In genomic region chrX:8730812-8731578, GRCh38 we compare ENCODE assay signal across 10 cellular contexts. TPM values are rescaled to one million over a fixed set of nuclear protein-coding genes. Genes with fewer than 3 reads are reported as not detected.
A peak's percentile ranks its signal among the peaks of the same experiment; 100 is the strongest.
DNase-seq lines count a peak whose midpoint lies in the region; ATAC-seq and TF ChIP-seq lines count a peak whose summit lies in the region.
"Had no signal": no experiment of that assay in that cellular context is flagged by ENCODE, and none has a peak within 500 bp of the region (broad histone marks: within the 10 kb centered on the region; RNA-seq: fewer than 3 reads in every experiment).

No MANE protein-coding gene starts in this region.

- DNase-seq in NCI-H1105 treated with DMSO at 0.1 percent for 48 hours (lab: John Stamatoyannopoulos, UW) = peak; percentile 1
- no peak for DNase-seq in NCI-H1105 (lab: John Stamatoyannopoulos, UW)
- DNase-seq in lung (ENCODE audit: low spot score) = no peak
- DNase-seq in tibial nerve (ENCODE audit: low spot score in 2 of 2) = no peak
- DNase-seq in SK-N-DZ (ENCODE audit: low spot score) = no peak
- no peak for DNase-seq in activated effector memory CD4-positive, alpha-beta T cell treated with Interleukin-2 at 50 U/mL for 16 hours
- no peak for DNase-seq in activated CD4-positive, alpha-beta T cell treated with anti-CD3 and anti-CD28 coated beads for 1 hour
- DNase-seq: cortex of kidney had no signal

- peaks cover 32% of the 10 kb centered on the region for H3K27me3 ChIP-seq in ectodermal cell (ENCODE audit: control insufficient read depth, insufficient read depth, low read length, poor library complexity, severe bottlenecking)
- H3K27me3 ChIP-seq in lung (ENCODE audit: control insufficient read depth, insufficient read depth) = no peaks in the 10 kb centered on the region
- H3K27me3 ChIP-seq in tibial nerve = peaks cover 0 to 32% of the 10 kb centered on the region in 2 donors

- no peak for TF ChIP-seq POLR2A in tibial nerve (IDR thresholded peaks at IDR 0.05)

- no peak for ATAC-seq in lung (ENCODE audit: insufficient read depth, low FRiP score)

- H3K9me3 ChIP-seq in ectodermal cell (ENCODE audit: control insufficient read depth, low read length) = no peaks in the 10 kb centered on the region
- peaks cover 0 to 4% of the 10 kb centered on the region in 2 donors for H3K9me3 ChIP-seq in lung (ENCODE audit: control insufficient read depth in 2 of 2, insufficient read depth in 1 of 2, low read length in 1 of 2)
- H3K9me3 ChIP-seq in tibial nerve = no peaks in the 10 kb centered on the region

- H3K4me3 ChIP-seq in ectodermal cell (ENCODE audit: insufficient read depth, low read depth, low read length) = peak overlapping the region; percentile 52
- H3K4me3 ChIP-seq in lung = peak overlapping the region; percentile 40
- peak overlapping the region; percentile 17 to 65 (median 33) for H3K4me3 ChIP-seq in tibial nerve

- TF ChIP-seq CTCF in lung (IDR thresholded peaks at IDR 0.05; ENCODE audit: control extremely low read depth, extremely low read depth) = no peak
- TF ChIP-seq CTCF in tibial nerve (IDR thresholded peaks at IDR 0.05) = no peak

- no peak for TF ChIP-seq EP300 in tibial nerve (IDR thresholded peaks at IDR 0.05)

- H3K36me3 ChIP-seq in ectodermal cell (ENCODE audit: control insufficient read depth, insufficient read depth, low read length) (no peaks in the 10 kb centered on the region), lung (ENCODE audit: control insufficient read depth in 2 of 2, insufficient read depth in 2 of 2, low read length in 2 of 2) (no peaks in the 10 kb centered on the region), tibial nerve (no peaks in the 10 kb centered on the region)

- H3K4me1 ChIP-seq in ectodermal cell (ENCODE audit: control insufficient read depth, insufficient read depth, low read length) = no peaks in the 10 kb centered on the region
- peaks cover 0 to 3% of the 10 kb centered on the region in 2 donors for H3K4me1 ChIP-seq in lung (ENCODE audit: control insufficient read depth in 2 of 2, insufficient read depth in 2 of 2, low read length in 2 of 2)
- peaks cover 0 to 21% (median 0%) of the 10 kb centered on the region in 4 donors for H3K4me1 ChIP-seq in tibial nerve

- H3K27ac ChIP-seq in ectodermal cell (ENCODE audit: insufficient read depth, low read depth, low read length, poor library complexity, severe bottlenecking) (no peak overlapping the region), lung (ENCODE audit: low read depth in 1 of 2, low read length in 1 of 2) (peak overlapping the region in 1 of 2 donors; percentile 26), tibial nerve (peak overlapping the region in 1 of 4 donors; percentile 62)

- 0% methylated on average over 60 to 70 of the region's 70 CpGs for WGBS in ectodermal cell, 2 experiments
- 2 to 3% methylated on average over 39 to 70 of the region's 70 CpGs for WGBS in lung, 2 donors
- WGBS in tibial nerve, 2 donors = 0% methylated on average over 5 to 45 of the region's 70 CpGs

RNA-seq across cellular contexts. Expression of gene ANOS1, which starts 0.9 kb away (rescaled TPM):
- polyA plus RNA-seq in ectodermal cell (2013, experiment 1 of 4) = 10.1 TPM
- 14.0 TPM for polyA plus RNA-seq in ectodermal cell (2013, experiment 2 of 4)
- polyA plus RNA-seq in ectodermal cell (2013, experiment 3 of 4) = 13.2 TPM
- polyA plus RNA-seq in ectodermal cell (2013, experiment 4 of 4) = 12.4 TPM
- 10 to 100 TPM; 24.3 to 44.2 TPM for total RNA-seq in lung
- polyA plus RNA-seq in lung = 10 to 100 TPM in 1 of 2 donors, 1 to 10 TPM in 1; 6.0 to 20.2 TPM
- total RNA-seq in tibial nerve = 10 to 100 TPM in 3 of 4 donors, 1 to 10 TPM in 1; 7.5 to 14.4 (median 10.9) TPM
- 5.3 and 6.6 TPM in 2 replicates for polyA plus RNA-seq in SK-N-DZ (2014; cell fraction: cytosol; rRNA removed)
- 5.2 and 8.4 TPM in 2 replicates for polyA plus RNA-seq in SK-N-DZ (2014; cell fraction: nucleus; rRNA removed)
- total RNA-seq: activated CD8-positive, alpha-beta memory T cell treated with anti-CD3 and anti-CD28 coated beads for 36 hours had no signal
